9 cellular contexts compared by ENCODE assay signal in the genomic region with DNA sequence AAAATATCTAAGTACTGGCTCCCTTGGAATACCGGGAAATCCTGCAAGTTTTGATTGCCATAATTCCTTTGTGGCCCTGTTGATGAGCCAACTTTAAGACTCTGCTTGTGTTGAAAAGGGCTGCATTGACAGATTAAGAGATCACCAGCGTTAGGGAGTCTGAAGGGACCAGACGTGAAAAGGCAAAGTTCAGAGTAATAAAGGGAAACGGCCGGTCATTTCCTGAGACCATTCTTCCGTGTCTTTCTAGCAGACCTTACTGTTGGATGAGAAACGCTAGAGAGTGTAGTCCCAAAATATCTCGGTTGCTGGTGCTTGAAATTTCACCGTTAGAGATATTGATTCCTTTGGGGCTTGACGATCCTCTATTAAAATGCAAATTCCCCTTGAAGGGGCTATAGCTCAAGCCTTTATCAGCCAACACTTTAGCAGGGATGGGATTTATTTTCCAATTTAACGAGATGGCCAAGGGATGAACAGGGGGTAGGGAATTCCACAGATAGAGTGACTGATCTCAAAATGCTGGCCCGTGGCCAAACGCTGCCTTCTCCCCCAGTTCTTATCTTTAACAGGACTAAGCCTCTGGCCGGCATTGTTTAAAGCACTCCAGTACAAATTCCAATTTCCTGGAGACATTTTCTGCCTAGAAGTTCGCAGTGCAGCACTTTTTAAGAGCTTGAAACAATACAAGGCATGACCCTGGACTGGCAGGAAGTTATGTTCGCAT.
DNase-seq lines count a peak whose midpoint lies in the region; ATAC-seq and TF ChIP-seq lines count a peak whose summit lies in the region.
"Had no signal": no experiment of that assay in that cellular context is flagged by ENCODE, and none has a peak within 500 bp of the region (broad histone marks: within the 10 kb centered on the region; RNA-seq: fewer than 3 reads in every experiment).

No MANE protein-coding gene starts in this region.

- TF ChIP-seq CTCF in type B pancreatic cell (conservative IDR thresholded peaks at IDR 0.05): no peak

- H3K36me3 Mint-ChIP-seq in activated naive CD4-positive, alpha-beta T cell treated with anti-CD3 and anti-CD28 coated beads, Interleukin-2, amount 50 U/mL, for 24 hours: peaks cover 2% of the 10 kb centered on the region
- H3K36me3 Mint-ChIP-seq in activated naive CD4-positive, alpha-beta T cell treated with anti-CD3 and anti-CD28 coated beads, Interleukin-2, amount 50 U/mL, for 72 hours: peaks cover 0 to 39% of the 10 kb centered on the region in 2 donors
- peaks cover 3% of the 10 kb centered on the region for H3K36me3 Mint-ChIP-seq in activated naive CD8-positive, alpha-beta T cell treated with anti-CD3 and anti-CD28 coated beads, Interleukin-2, amount 10 ng/mL, durations not matched to agents 7 days and 5 days
- no peaks in the 10 kb centered on the region for H3K36me3 Mint-ChIP-seq in type B pancreatic cell

- H3K9me3 Mint-ChIP-seq in activated naive CD4-positive, alpha-beta T cell treated with anti-CD3 and anti-CD28 coated beads, Interleukin-2, amount 50 U/mL, for 24 hours: no peaks in the 10 kb centered on the region
- peaks cover 0 to 4% of the 10 kb centered on the region in 2 donors for H3K9me3 Mint-ChIP-seq in activated naive CD4-positive, alpha-beta T cell treated with anti-CD3 and anti-CD28 coated beads, Interleukin-2, amount 50 U/mL, for 72 hours
- peaks cover 2% of the 10 kb centered on the region for H3K9me3 Mint-ChIP-seq in activated naive CD8-positive, alpha-beta T cell treated with anti-CD3 and anti-CD28 coated beads, Interleukin-2, amount 10 ng/mL, durations not matched to agents 7 days and 5 days
- H3K9me3 Mint-ChIP-seq in type B pancreatic cell: no peaks in the 10 kb centered on the region

- H3K4me3 Mint-ChIP-seq in activated naive CD4-positive, alpha-beta T cell treated with anti-CD3 and anti-CD28 coated beads, Interleukin-2, amount 50 U/mL, for 24 hours: peak overlapping the region; percentile 46
- peak overlapping the region; percentile 9 for H3K4me3 Mint-ChIP-seq in activated naive CD8-positive, alpha-beta T cell treated with anti-CD3 and anti-CD28 coated beads, Interleukin-2, amount 10 ng/mL, durations not matched to agents 7 days and 5 days
- peak overlapping the region; percentile 82 for H3K4me3 Mint-ChIP-seq in type B pancreatic cell

- no peak for ATAC-seq in activated naive CD4-positive, alpha-beta T cell treated with anti-CD3 and anti-CD28 coated beads, Interleukin-2, amount 50 U/mL, for 72 hours
- no peak for ATAC-seq in activated naive CD8-positive, alpha-beta T cell treated with anti-CD3 and anti-CD28 coated beads, Interleukin-2, amount 10 ng/mL, durations not matched to agents 7 days and 5 days (ENCODE audit: low read depth)
- no peak for ATAC-seq in GM21825 (IDR thresholded peaks at IDR 0.05; ENCODE audit: unreplicated experiment)

- no peak overlapping the region for H3K27ac Mint-ChIP-seq in activated naive CD4-positive, alpha-beta T cell treated with anti-CD3 and anti-CD28 coated beads, Interleukin-2, amount 50 U/mL, for 24 hours
- no peak overlapping the region for H3K27ac Mint-ChIP-seq in activated naive CD4-positive, alpha-beta T cell treated with anti-CD3 and anti-CD28 coated beads, Interleukin-2, amount 50 U/mL, for 72 hours
- H3K27ac Mint-ChIP-seq in activated naive CD8-positive, alpha-beta T cell treated with anti-CD3 and anti-CD28 coated beads, Interleukin-2, amount 10 ng/mL, durations not matched to agents 7 days and 5 days: no peak overlapping the region
- no peak overlapping the region for H3K27ac Mint-ChIP-seq in type B pancreatic cell

- H3K27me3 Mint-ChIP-seq in activated naive CD4-positive, alpha-beta T cell treated with anti-CD3 and anti-CD28 coated beads, Interleukin-2, amount 50 U/mL, for 24 hours: peaks cover 51% of the 10 kb centered on the region
- peaks cover 63% of the 10 kb centered on the region for H3K27me3 Mint-ChIP-seq in activated naive CD8-positive, alpha-beta T cell treated with anti-CD3 and anti-CD28 coated beads, Interleukin-2, amount 10 ng/mL, durations not matched to agents 7 days and 5 days
- H3K27me3 Mint-ChIP-seq in type B pancreatic cell: peaks cover 83% of the 10 kb centered on the region

- H3K4me1 Mint-ChIP-seq in activated naive CD4-positive, alpha-beta T cell treated with anti-CD3 and anti-CD28 coated beads, Interleukin-2, amount 50 U/mL, for 24 hours: peaks cover 10% of the 10 kb centered on the region
- H3K4me1 Mint-ChIP-seq in activated naive CD8-positive, alpha-beta T cell treated with anti-CD3 and anti-CD28 coated beads, Interleukin-2, amount 10 ng/mL, durations not matched to agents 7 days and 5 days: peaks cover 4% of the 10 kb centered on the region
- H3K4me1 Mint-ChIP-seq in type B pancreatic cell (ENCODE audit: unreplicated experiment): no peaks in the 10 kb centered on the region

- DNase-seq in activated naive CD4-positive, alpha-beta T cell treated with anti-CD3 and anti-CD28 coated beads, Interleukin-2, amount 50 U/mL, for 72 hours (ENCODE audit: low spot score in 2 of 2): no peak
- no peak for DNase-seq in activated naive CD8-positive, alpha-beta T cell treated with anti-CD3 and anti-CD28 coated beads, Interleukin-2, amount 10 ng/mL, durations not matched to agents 7 days and 5 days
- peak; percentile 57 for DNase-seq in left kidney (ENCODE audit: low read depth, low spot score)
- DNase-seq in type B pancreatic cell (ENCODE audit: extremely low spot score, unreplicated experiment): no peak
- no peak for DNase-seq in central memory CD4-positive, alpha-beta T cell
- DNase-seq in SHP77 (lab: John Stamatoyannopoulos, UW): no peak
- DNase-seq: hippocampal formation had no signal

- POLR2A ChIA-PET in activated naive CD8-positive, alpha-beta T cell treated with anti-CD3 and anti-CD28 coated beads, Interleukin-2, amount 10 ng/mL, durations not matched to agents 7 days and 5 days (lab: Charles Lee): no interaction called here

Comparison
In these comparisons a context has a peak if more than half of its experiments do, and no peak if none do; other contexts are left out.
1. H3K4me3 Mint-ChIP-seq: peak in every context shown above with its lines; median percentile 82 in type B pancreatic cell; 46 in activated naive CD4-positive, alpha-beta T cell treated with anti-CD3 and anti-CD28 coated beads, Interleukin-2, amount 50 U/mL, for 24 hours; 9 in activated naive CD8-positive, alpha-beta T cell treated with anti-CD3 and anti-CD28 coated beads, Interleukin-2, amount 10 ng/mL, durations not matched to agents 7 days and 5 days.